In the genomic region with DNA sequence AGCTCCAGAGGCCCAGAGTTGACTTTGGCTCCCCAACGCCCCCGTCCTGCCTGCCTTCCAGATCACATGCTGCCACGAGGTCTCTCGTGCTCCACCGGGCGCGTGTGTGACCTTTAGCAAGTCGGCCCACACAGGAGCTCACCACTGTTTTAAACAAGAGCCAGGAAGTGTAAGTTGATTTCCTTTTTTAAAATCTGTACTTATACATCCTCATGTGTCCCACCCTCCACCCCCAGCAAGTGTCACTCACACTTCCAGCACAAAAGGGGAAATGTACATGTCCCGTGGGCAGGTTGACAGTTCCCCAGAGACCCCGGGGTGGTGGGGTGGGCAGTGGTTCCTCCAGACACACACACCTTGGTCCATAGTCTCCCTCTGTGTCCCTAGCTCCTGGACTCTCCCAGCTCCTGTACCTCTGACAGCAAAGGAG, we compare ENCODE assay signal across 11 cellular contexts.
DNase-seq lines count a peak whose midpoint lies in the region; ATAC-seq lines count a peak whose summit lies in the region.
"Had no signal": no experiment of that assay in that cellular context is flagged by ENCODE, and none has a peak within 500 bp of the region (broad histone marks: within the 10 kb centered on the region; RNA-seq: fewer than 3 reads in every experiment).

No MANE protein-coding gene starts in this region.

- H3K27ac ChIP-seq in thymus (ENCODE audit: low read depth): peak overlapping the region; percentile 81

- H3K4me3 Mint-ChIP-seq in activated naive CD4-positive, alpha-beta T cell treated with anti-CD3 and anti-CD28 coated beads, Interleukin-2, amount 10 ng/mL, durations not matched to agents 7 days and 5 days: no peak overlapping the region
- H3K4me3 Mint-ChIP-seq in activated T-helper 1 cell treated with anti-CD3 and anti-CD28 coated beads, Interleukin-12 subunit alpha, Interleukin-12 subunit beta, Interleukin-2, Interleukin-4 antibody, amounts not matched to agents 30 ng/mL and 10 ng/mL and 1 ng/mL, durations not matched to agents 14 hours and 24 hours and 36 hours: peak overlapping the region; percentile 8
- H3K4me3 Mint-ChIP-seq in memory B cell: peak overlapping the region; percentile 33

- H3K9me3 ChIP-seq in thymus (ENCODE audit: control insufficient read depth): no peaks in the 10 kb centered on the region

- 74% methylated on average over 10 of the region's 10 CpGs for WGBS in thymus

- no peak overlapping the region for H3K4me3 ChIP-seq in thymus (ENCODE audit: low read length)
- H3K4me3 ChIP-seq: smooth muscle cell had no signal

- CTCF ChIA-PET in activated naive CD4-positive, alpha-beta T cell treated with anti-CD3 and anti-CD28 coated beads, Interleukin-2, amount 10 ng/mL, durations not matched to agents 7 days and 5 days (lab: Charles Lee): interaction anchor here (1.1 to 5.6 kb wide), 13 partner anchors 10 to 236 kb away, joined by 3 to 75 read pairs (median 5); no protein-coding TSS in a partner anchor

- H3K9me3 Mint-ChIP-seq in activated naive CD4-positive, alpha-beta T cell treated with anti-CD3 and anti-CD28 coated beads, Interleukin-2, amount 10 ng/mL, durations not matched to agents 7 days and 5 days: no peaks in the 10 kb centered on the region
- no peaks in the 10 kb centered on the region for H3K9me3 Mint-ChIP-seq in activated T-helper 1 cell treated with anti-CD3 and anti-CD28 coated beads, Interleukin-12 subunit alpha, Interleukin-12 subunit beta, Interleukin-2, Interleukin-4 antibody, amounts not matched to agents 30 ng/mL and 10 ng/mL and 1 ng/mL, durations not matched to agents 14 hours and 24 hours and 36 hours
- peaks cover under 1% of the 10 kb centered on the region for H3K9me3 Mint-ChIP-seq in memory B cell

- H3K27me3 ChIP-seq in thymus (ENCODE audit: control insufficient read depth, insufficient read depth): no peaks in the 10 kb centered on the region

- H3K4me1 Mint-ChIP-seq in activated naive CD4-positive, alpha-beta T cell treated with anti-CD3 and anti-CD28 coated beads, Interleukin-2, amount 10 ng/mL, durations not matched to agents 7 days and 5 days: peaks cover 52% of the 10 kb centered on the region
- H3K4me1 Mint-ChIP-seq in activated T-helper 1 cell treated with anti-CD3 and anti-CD28 coated beads, Interleukin-12 subunit alpha, Interleukin-12 subunit beta, Interleukin-2, Interleukin-4 antibody, amounts not matched to agents 30 ng/mL and 10 ng/mL and 1 ng/mL, durations not matched to agents 14 hours and 24 hours and 36 hours (ENCODE audit: low read depth): peaks cover 39% of the 10 kb centered on the region
- peaks cover 43% of the 10 kb centered on the region for H3K4me1 Mint-ChIP-seq in memory B cell

- intact Hi-C loops in activated T-helper 1 cell treated with anti-CD3 and anti-CD28 coated beads, Interleukin-12 subunit alpha, Interleukin-12 subunit beta, Interleukin-2, Interleukin-4 antibody, amounts not matched to agents 30 ng/mL and 10 ng/mL and 1 ng/mL, durations not matched to agents 14 hours and 24 hours and 36 hours (cut with micrococcal nuclease): no loop called here

- H3K36me3 ChIP-seq in thymus (ENCODE audit: control insufficient read depth, insufficient read depth): peaks cover 73% of the 10 kb centered on the region

- ATAC-seq in memory B cell (ENCODE audit: low read depth): peak; percentile 51

- peak overlapping the region; percentile 71 for H3K27ac Mint-ChIP-seq in activated naive CD4-positive, alpha-beta T cell treated with anti-CD3 and anti-CD28 coated beads, Interleukin-2, amount 10 ng/mL, durations not matched to agents 7 days and 5 days
- peak overlapping the region; percentile 56 for H3K27ac Mint-ChIP-seq in activated T-helper 1 cell treated with anti-CD3 and anti-CD28 coated beads, Interleukin-12 subunit alpha, Interleukin-12 subunit beta, Interleukin-2, Interleukin-4 antibody, amounts not matched to agents 30 ng/mL and 10 ng/mL and 1 ng/mL, durations not matched to agents 14 hours and 24 hours and 36 hours
- peak overlapping the region; percentile 40 for H3K27ac Mint-ChIP-seq in memory B cell

- peak; percentile 21 for DNase-seq in activated naive CD4-positive, alpha-beta T cell treated with anti-CD3 and anti-CD28 coated beads, Interleukin-2, amount 10 ng/mL, durations not matched to agents 7 days and 5 days
- no peak for DNase-seq in activated naive CD4-positive, alpha-beta T cell (lab: John Stamatoyannopoulos, UW)
- no peak for DNase-seq in activated T-helper 1 cell treated with anti-CD3 and anti-CD28 coated beads, Interleukin-12 subunit alpha, Interleukin-12 subunit beta, Interleukin-2, Interleukin-4 antibody, amounts not matched to agents 30 ng/mL and 10 ng/mL and 1 ng/mL, durations not matched to agents 14 hours and 24 hours and 36 hours (ENCODE audit: low spot score)
- DNase-seq in memory B cell (ENCODE audit: low spot score in 2 of 2) (no peak), amniotic stem cell (lab: John Stamatoyannopoulos, UW) (no peak), DMS79 treated with DMSO at 0.1 percent for 48 hours (lab: John Stamatoyannopoulos, UW) (no peak), NCI-H187 (lab: John Stamatoyannopoulos, UW) (no peak)
- DNase-seq: NCI-H1436, SIG-M5 had no signal

- peaks cover 4% of the 10 kb centered on the region for H3K27me3 Mint-ChIP-seq in activated naive CD4-positive, alpha-beta T cell treated with anti-CD3 and anti-CD28 coated beads, Interleukin-2, amount 10 ng/mL, durations not matched to agents 7 days and 5 days
- H3K27me3 Mint-ChIP-seq in activated T-helper 1 cell treated with anti-CD3 and anti-CD28 coated beads, Interleukin-12 subunit alpha, Interleukin-12 subunit beta, Interleukin-2, Interleukin-4 antibody, amounts not matched to agents 30 ng/mL and 10 ng/mL and 1 ng/mL, durations not matched to agents 14 hours and 24 hours and 36 hours (ENCODE audit: insufficient read depth): no peaks in the 10 kb centered on the region
- no peaks in the 10 kb centered on the region for H3K27me3 Mint-ChIP-seq in memory B cell

- no peaks in the 10 kb centered on the region for H3K4me1 ChIP-seq in thymus (ENCODE audit: control insufficient read depth, insufficient read depth, low read length)

- peaks cover 55% of the 10 kb centered on the region for H3K36me3 Mint-ChIP-seq in activated naive CD4-positive, alpha-beta T cell treated with anti-CD3 and anti-CD28 coated beads, Interleukin-2, amount 10 ng/mL, durations not matched to agents 7 days and 5 days
- H3K36me3 Mint-ChIP-seq in activated T-helper 1 cell treated with anti-CD3 and anti-CD28 coated beads, Interleukin-12 subunit alpha, Interleukin-12 subunit beta, Interleukin-2, Interleukin-4 antibody, amounts not matched to agents 30 ng/mL and 10 ng/mL and 1 ng/mL, durations not matched to agents 14 hours and 24 hours and 36 hours (ENCODE audit: low read depth): peaks cover 35% of the 10 kb centered on the region
- peaks cover 22% of the 10 kb centered on the region for H3K36me3 Mint-ChIP-seq in memory B cell
